In genomic region chr7:150406565-150407421, GRCh38 we compare ENCODE assay signal across 9 cellular contexts. TPM values are rescaled to one million over a fixed set of nuclear protein-coding genes. Genes with fewer than 3 reads are reported as not detected.
DNase-seq lines count a peak whose midpoint lies in the region; ATAC-seq and TF ChIP-seq lines count a peak whose summit lies in the region.
"Had no signal": no experiment of that assay in that cellular context is flagged by ENCODE, and none has a peak within 500 bp of the region (broad histone marks: within the 10 kb centered on the region; RNA-seq: fewer than 3 reads in every experiment).

No MANE protein-coding gene starts in this region.

- no peaks in the 10 kb centered on the region for H3K9me3 ChIP-seq in NT2/D1 (ENCODE audit: insufficient read depth, low read length)

- H3K9me3 Mint-ChIP-seq in natural killer cell = no peaks in the 10 kb centered on the region

- no peaks in the 10 kb centered on the region for H3K36me3 Mint-ChIP-seq in natural killer cell

- H3K4me3 ChIP-seq in NT2/D1 (ENCODE audit: insufficient read length, low read depth) (peak overlapping the region; percentile 68), choroid plexus epithelial cell (ENCODE audit: low read depth, low read length) (peak overlapping the region; percentile 75)

- peak; percentile 57 for ATAC-seq in HG02759 (IDR thresholded peaks at IDR 0.05; ENCODE audit: unreplicated experiment)
- ATAC-seq in natural killer cell = peak; percentile 42 to 64 (median 44)

- no peaks in the 10 kb centered on the region for H3K27me3 Mint-ChIP-seq in natural killer cell (ENCODE audit: low read depth in 2 of 2)

- peak overlapping the region; percentile 81 for H3K9ac ChIP-seq in NT2/D1 (ENCODE audit: insufficient read length, low read depth)

- TF ChIP-seq CTCF in choroid plexus epithelial cell (conservative IDR thresholded peaks at IDR 0.05; ENCODE audit: low read depth, low read length) = no peak
- TF ChIP-seq CTCF in natural killer cell (IDR thresholded peaks at IDR 0.05) = no peak

- no peaks in the 10 kb centered on the region for H3K27me3 ChIP-seq in NT2/D1 (ENCODE audit: insufficient read depth, insufficient read length)
- H3K27me3 ChIP-seq: cardiac muscle cell had no signal

- peaks cover 18% of the 10 kb centered on the region for H3K36me3 ChIP-seq in NT2/D1 (ENCODE audit: insufficient read depth, insufficient read length, low read length)
- H3K36me3 ChIP-seq: cardiac muscle cell had no signal

- DNase-seq in NOMO-1 treated with DMSO at 0.1 percent for 48 hours (lab: John Stamatoyannopoulos, UW; ENCODE audit: unreplicated experiment) = peak; percentile 12
- DNase-seq in NOMO-1 (lab: John Stamatoyannopoulos, UW; ENCODE audit: unreplicated experiment in 2 of 2) = no peak
- DNase-seq in NT2/D1 (ENCODE audit: low read depth, low spot score) = no peak
- peak; percentile 47 for DNase-seq in choroid plexus epithelial cell (ENCODE audit: low read depth)
- no peak for DNase-seq in natural killer cell
- DNase-seq in NCI-H1092 treated with DMSO at 0.1 percent for 48 hours (lab: John Stamatoyannopoulos, UW) = no peak
- no peak for DNase-seq in NCI-H1436 treated with DMSO at 0.1 percent for 48 hours (lab: John Stamatoyannopoulos, UW)

- intact Hi-C loops in natural killer cell (cut with micrococcal nuclease) = no loop called here

- H3K4me3 Mint-ChIP-seq in natural killer cell = peak overlapping the region; percentile 94

- peaks cover 34 to 37% of the 10 kb centered on the region in 2 donors for H3K4me1 Mint-ChIP-seq in natural killer cell

- peaks cover 15% of the 10 kb centered on the region for H3K4me1 ChIP-seq in NT2/D1 (ENCODE audit: insufficient read depth, insufficient read length)

- peak overlapping the region; percentile 90 to 91 for H3K27ac Mint-ChIP-seq in natural killer cell

RNA-seq across cellular contexts. Expression of gene ZNF775, which starts 27.7 kb away (rescaled TPM):
- 1 to 10 TPM; 1.3 to 2.7 (median 1.6) TPM for total RNA-seq in natural killer cell

RNA-seq across cellular contexts. Expression of gene REPIN1, which starts 38.2 kb away (rescaled TPM):
- 10 to 100 TPM; 58.9 to 79.4 (median 76.5) TPM for total RNA-seq in natural killer cell

RNA-seq across cellular contexts. Expression of gene GIMAP8, which starts 43.6 kb away (rescaled TPM):
- total RNA-seq in natural killer cell = 10 to 100 TPM in 1 of 3 donors, 1 to 10 TPM in 2; 6.7 to 17.7 (median 8.4) TPM

Comparison
In these comparisons a context has a peak if more than half of its experiments do, and no peak if none do; other contexts are left out.
1. DNase-seq: peak in NOMO-1 treated with DMSO at 0.1 percent for 48 hours (single experiment) and choroid plexus epithelial cell (single experiment); none in NOMO-1 (0 of 2), NT2/D1 (single experiment), natural killer cell (single experiment), NCI-H1092 treated with DMSO at 0.1 percent for 48 hours (single experiment) and NCI-H1436 treated with DMSO at 0.1 percent for 48 hours (single experiment).